23 cellular contexts compared by ENCODE assay signal in the genomic region with DNA sequence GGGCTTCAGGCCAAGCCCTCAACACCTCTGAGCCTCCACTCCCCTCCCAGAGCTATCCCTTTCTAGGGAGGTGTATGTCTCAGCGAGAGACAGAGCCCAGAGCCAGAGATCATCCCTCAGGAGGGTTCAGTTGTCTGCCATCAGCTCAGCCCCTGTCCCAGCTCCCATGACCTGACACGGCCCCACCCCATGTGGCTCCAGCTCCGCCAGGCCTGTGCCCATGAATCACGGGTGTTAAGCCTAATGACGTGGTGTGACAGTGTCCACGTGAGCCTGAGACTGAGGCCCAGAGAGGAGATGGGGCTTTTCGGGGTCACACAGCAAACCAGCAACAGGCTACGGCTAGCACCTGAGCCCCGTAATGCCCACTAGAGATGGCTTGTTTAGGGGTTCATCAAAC.
A peak's percentile ranks its signal among the peaks of the same experiment; 100 is the strongest.
DNase-seq lines count a peak whose midpoint lies in the region; ATAC-seq and TF ChIP-seq lines count a peak whose summit lies in the region.
"Had no signal": no experiment of that assay in that cellular context is flagged by ENCODE, and none has a peak within 500 bp of the region (broad histone marks: within the 10 kb centered on the region; RNA-seq: fewer than 3 reads in every experiment).

No MANE protein-coding gene starts in this region.

- no peaks in the 10 kb centered on the region for H3K36me3 ChIP-seq in heart left ventricle
- no peaks in the 10 kb centered on the region for H3K36me3 ChIP-seq in gastrocnemius medialis

- intact Hi-C loops in heart left ventricle (cut with DNase I): loop anchor here in 3 of 10 donors (2.0 to 10.0 kb wide), 4 partner anchors 105 to 155 kb away; partner anchors contain the start of gene COL27A1 (in 3 of the 3)
- intact Hi-C loops in cardiac septum (cut with DNase I): no loop called here
- intact Hi-C loops in left ventricle myocardium superior (cut with micrococcal nuclease): no loop called here
- intact Hi-C loops in gastrocnemius medialis (cut with DNase I; ENCODE audit: low total_unique reads): loop anchor here (5.0 kb wide), 1 partner anchor 55 kb away; no protein-coding TSS in a partner anchor

- in situ Hi-C loops in gastrocnemius medialis (cut with MboI; ENCODE audit: low sequenced_read_pairs in 4 of 4): no loop called here

- H3K4me1 ChIP-seq in heart left ventricle (peaks cover 0 to 8% (median 0%) of the 10 kb centered on the region in 12 donors), gastrocnemius medialis (no peaks in the 10 kb centered on the region)

- H3K27ac ChIP-seq in heart left ventricle: no peak overlapping the region
- peak overlapping the region; percentile 2; the same call in 1 of the 2 replicates for H3K27ac ChIP-seq in RWPE1
- H3K27ac ChIP-seq in gastrocnemius medialis: peak overlapping the region in 2 of 4 donors; percentile 17 to 41
- H3K27ac ChIP-seq: GM23248 had no signal

- DNase-seq in heart left ventricle: peak in 1 of 5 donors; percentile 49
- DNase-seq in cardiac septum (ENCODE audit: low spot score): no peak
- DNase-seq in RWPE1 (ENCODE audit: low spot score): no peak
- no peak for DNase-seq in left ventricle myocardium superior
- DNase-seq in gastrocnemius medialis: peak; percentile 64 to 67
- no peak for DNase-seq in activated naive CD4-positive, alpha-beta T cell treated with anti-CD3 and anti-CD28 coated beads, Interleukin-2, amount 50 U/mL, for 16 hours
- DNase-seq: COR-L47; DMS53; GM23248; H7; KBM-7; MV-4-11; NCI-H1105 treated with DMSO at 0.1 percent for 48 hours; NCI-H146; NCI-H1930; NCI-H2107; NCI-H524; NCI-H748 treated with DMSO at 0.1 percent for 48 hours; NK-92 treated with Interleukin-12 subunit alpha and Interleukin-12 subunit beta, amount 100 ng/mL, for 24 hours; PC-3; SHP77 treated with DMSO at 0.1 percent for 48 hours had no signal

- WGBS in heart left ventricle, 4 donors: 58 to 78% (median 69%) methylated on average over 9 of the region's 9 CpGs

- no peak for TF ChIP-seq POLR2A in heart left ventricle (IDR thresholded peaks at IDR 0.05)
- no peak for TF ChIP-seq POLR2A in gastrocnemius medialis (IDR thresholded peaks at IDR 0.05)

- no peak for TF ChIP-seq CTCF in heart left ventricle (IDR thresholded peaks at IDR 0.05)
- TF ChIP-seq CTCF in RWPE1 (conservative IDR thresholded peaks at IDR 0.05; ENCODE audit: low read depth): no peak
- TF ChIP-seq CTCF in gastrocnemius medialis (IDR thresholded peaks at IDR 0.05 in 4 of 5, conservative IDR thresholded peaks at IDR 0.05 in 1 of 5): no peak

- CTCF ChIA-PET in RWPE1 (lab: Yijun Ruan, JAX): interaction anchor here (1.1 kb wide), 1 partner anchor 154 kb away, joined by 3 read pairs; no protein-coding TSS in a partner anchor

- POLR2A ChIA-PET in RWPE1 (lab: Yijun Ruan, JAX; ENCODE audit: low non-redundant PET): interaction anchor here (0.6 kb wide), 1 partner anchor 68 kb away, joined by 4 read pairs; no protein-coding TSS in a partner anchor

- no peaks in the 10 kb centered on the region for H3K9me3 ChIP-seq in heart left ventricle
- no peaks in the 10 kb centered on the region for H3K9me3 ChIP-seq in gastrocnemius medialis
- H3K9me3 ChIP-seq: BLaER1 treated with 17β-estradiol and CSF1 and Interleukin-3, amounts not matched to agents 10 nM and 100 nM had no signal

- no peaks in the 10 kb centered on the region for H3K27me3 ChIP-seq in heart left ventricle
- H3K27me3 ChIP-seq in gastrocnemius medialis: no peaks in the 10 kb centered on the region
- H3K27me3 ChIP-seq: BLaER1 treated with 17β-estradiol and CSF1 and Interleukin-3, amounts not matched to agents 10 nM and 100 nM had no signal

- peak in 3 of 4 donors; percentile 7 to 64 (median 59) for ATAC-seq in heart left ventricle
- peak; percentile 72 for ATAC-seq in left ventricle myocardium superior
- peak; percentile 83 to 89 for ATAC-seq in gastrocnemius medialis
- no peak for ATAC-seq in HG02759 (IDR thresholded peaks at IDR 0.05; ENCODE audit: unreplicated experiment)
- ATAC-seq: PC-3 had no signal

- no peak overlapping the region for H3K4me3 ChIP-seq in heart left ventricle
- H3K4me3 ChIP-seq in gastrocnemius medialis: no peak overlapping the region
- H3K4me3 ChIP-seq: BLaER1 treated with 17β-estradiol and CSF1 and Interleukin-3, amounts not matched to agents 10 nM and 100 nM; GM23248 had no signal

Comparison
In these comparisons a context has a peak if more than half of its experiments do, and no peak if none do; other contexts are left out.
1. DNase-seq: peak in gastrocnemius medialis (2 of 2); none in cardiac septum (single experiment), RWPE1 (single experiment), left ventricle myocardium superior (single experiment) and activated naive CD4-positive, alpha-beta T cell treated with anti-CD3 and anti-CD28 coated beads, Interleukin-2, amount 50 U/mL, for 16 hours (single experiment).